8 cellular contexts compared by ENCODE assay signal in genomic region chr2:175166216-175166824, GRCh38. TPM values are rescaled to one million over a fixed set of nuclear protein-coding genes. Genes with fewer than 3 reads are reported as not detected.
A peak's percentile ranks its signal among the peaks of the same experiment; 100 is the strongest.
DNase-seq lines count a peak whose midpoint lies in the region; FAIRE-seq and TF ChIP-seq lines count a peak whose summit lies in the region.

No MANE protein-coding gene starts in this region.

- H3K9ac ChIP-seq in MM.1S (ENCODE audit: low read length): peak overlapping the region; percentile 88; the same call in 1 of the 2 replicates

- H3K36me3 ChIP-seq in DOHH2 (ENCODE audit: control insufficient read depth, low read length): peaks cover 27% of the 10 kb centered on the region
- no peaks in the 10 kb centered on the region for H3K36me3 ChIP-seq in MM.1S (replicated peaks; ENCODE audit: insufficient read depth, low read length)
- H3K36me3 ChIP-seq in neuron (ENCODE audit: insufficient read depth, low read length): no peaks in the 10 kb centered on the region

- H3K4me3 ChIP-seq in DOHH2 (ENCODE audit: low read length) (peak overlapping the region; percentile 100), MM.1S (ENCODE audit: low read length) (peak overlapping the region; percentile 100; the same call in 1 of the 2 replicates), dorsolateral prefrontal cortex (peak overlapping the region in 58 of 59 donors; percentile 49 to 100 (median 95)), neuron (ENCODE audit: low read length) (peak overlapping the region; percentile 72)

- H3K4me1 ChIP-seq in DOHH2 (ENCODE audit: control insufficient read depth, low read length): peaks cover 27% of the 10 kb centered on the region
- H3K4me1 ChIP-seq in MM.1S (ENCODE audit: low read length): peaks cover 9% of the 10 kb centered on the region
- peaks cover 14% of the 10 kb centered on the region for H3K4me1 ChIP-seq in neuron (ENCODE audit: insufficient read depth, low read length)

- H3K27me3 ChIP-seq in DOHH2 (ENCODE audit: control insufficient read depth, low read length) (no peaks in the 10 kb centered on the region), MM.1S (replicated peaks; ENCODE audit: insufficient read depth, low read length) (no peaks in the 10 kb centered on the region), dorsolateral prefrontal cortex (no peaks in the 10 kb centered on the region), neuron (ENCODE audit: insufficient read depth, low read length) (no peaks in the 10 kb centered on the region)

- DNase-seq in MM.1S (no peak), dorsolateral prefrontal cortex (no peak), GM20000 (ENCODE audit: low spot score) (no peak), putamen (ENCODE audit: low spot score) (no peak), RCC 7860 (ENCODE audit: low spot score) (no peak)
- DNase-seq in effector CD4-positive, alpha-beta T cell: no peak

- FAIRE-seq in RCC 7860 (lab: Jason Lieb, UNC): no peak

- H3K4me2 ChIP-seq in DOHH2 (ENCODE audit: low read length) (peak overlapping the region; percentile 63), MM.1S (ENCODE audit: low read depth, low read length) (peak overlapping the region; percentile 56)

- H2AFZ ChIP-seq in MM.1S (ENCODE audit: low read length) (no peak overlapping the region), neuron (ENCODE audit: low read depth, low read length) (no peak overlapping the region)

- H3K9me3 ChIP-seq in DOHH2 (ENCODE audit: control insufficient read depth, insufficient read depth, low read length) (no peaks in the 10 kb centered on the region), MM.1S (replicated peaks; ENCODE audit: insufficient read depth, low read length) (no peaks in the 10 kb centered on the region), neuron (ENCODE audit: low read length) (peaks cover 4% of the 10 kb centered on the region)

- H3K79me2 ChIP-seq in DOHH2 (ENCODE audit: control insufficient read depth, low read length): peaks cover 73% of the 10 kb centered on the region
- peaks cover 68% of the 10 kb centered on the region for H3K79me2 ChIP-seq in MM.1S (ENCODE audit: low read length)

- TF ChIP-seq CTCF in DOHH2 (IDR thresholded peaks at IDR 0.05; ENCODE audit: low read depth, low read length, poor library complexity, severe bottlenecking): no peak
- TF ChIP-seq CTCF in MM.1S (IDR thresholded peaks at IDR 0.05; ENCODE audit: low read length): no peak
- no peak for TF ChIP-seq CTCF in dorsolateral prefrontal cortex (IDR thresholded peaks at IDR 0.05 in 54 of 56, conservative IDR thresholded peaks at IDR 0.05 in 2 of 56; ENCODE audit: low read depth in 1 of 56, partially characterized antibody in 56 of 56)
- no peak for TF ChIP-seq CTCF in GM20000 (IDR thresholded peaks at IDR 0.05; ENCODE audit: extremely low read depth, missing control alignments)

- H4K20me1 ChIP-seq in DOHH2 (ENCODE audit: control insufficient read depth, insufficient read depth, low read depth, low read length) (peaks cover 23% of the 10 kb centered on the region), MM.1S (ENCODE audit: insufficient read depth, low read length) (0 out of 2 replicates have a peak, but pooled peaks cover 3% of the 10 kb centered on the region)

- intact Hi-C loops in dorsolateral prefrontal cortex (cut with DNase I): loop anchor here (2.0 to 10.0 kb wide), 3 partner anchors 14 to 472 kb away; partner anchors contain the start of genes CHN1 (in 2 of the 2) and ATP5MC3 (in 1 of the 2)

- H3K27ac ChIP-seq in DOHH2 (ENCODE audit: low read depth, low read length) (no peak overlapping the region), MM.1S (ENCODE audit: low read length) (no peak overlapping the region), dorsolateral prefrontal cortex (peak overlapping the region in 20 of 59 donors; percentile 74 to 99 (median 96))

- no peaks in the 10 kb centered on the region for H3K9me2 ChIP-seq in DOHH2 (replicated peaks; ENCODE audit: control insufficient read depth, low read length)
- no peaks in the 10 kb centered on the region for H3K9me2 ChIP-seq in MM.1S (replicated peaks; ENCODE audit: insufficient read depth, low read length)

- H3F3A ChIP-seq in DOHH2 (ENCODE audit: control insufficient read depth, insufficient read depth) (peaks cover 16% of the 10 kb centered on the region), MM.1S (ENCODE audit: insufficient read depth, low read length) (peaks cover 3% of the 10 kb centered on the region; the same call in 1 of the 2 replicates)

RNA-seq across cellular contexts. Expression of gene ATF2, which starts 1.7 kb away (rescaled TPM):
- total RNA-seq in dorsolateral prefrontal cortex: 100 to 1,000 TPM in 76 of 120 experiments, 10 to 100 TPM in 44; 70.3 to 129 (median 104) TPM

RNA-seq across cellular contexts. Expression of gene ATP5MC3, which starts 15.2 kb away (rescaled TPM):
- total RNA-seq in dorsolateral prefrontal cortex: 100 to 1,000 TPM in 118 of 120 experiments, 10 to 100 TPM in 2; 94.3 to 275 (median 200) TPM
